In genomic region chr20:43844778-43845614, GRCh38 we compare ENCODE assay signal across 9 cellular contexts.
DNase-seq lines count a peak whose midpoint lies in the region; ATAC-seq lines count a peak whose summit lies in the region.
"Had no signal": no experiment of that assay in that cellular context is flagged by ENCODE, and none has a peak within 500 bp of the region (broad histone marks: within the 10 kb centered on the region; RNA-seq: fewer than 3 reads in every experiment).

No MANE protein-coding gene starts in this region.

- H3K27me3 Mint-ChIP-seq in activated naive CD4-positive, alpha-beta T cell treated with anti-CD3 and anti-CD28 coated beads for 36 hours (ENCODE audit: low read depth): no peaks in the 10 kb centered on the region

- ATAC-seq in GM19023 (IDR thresholded peaks at IDR 0.05; ENCODE audit: unreplicated experiment): no peak
- no peak for ATAC-seq in GM21529 (IDR thresholded peaks at IDR 0.05; ENCODE audit: unreplicated experiment)

- intact Hi-C loops in activated naive CD4-positive, alpha-beta T cell treated with anti-CD3 and anti-CD28 coated beads for 36 hours (cut with micrococcal nuclease): loop anchor here (1.0 to 2.0 kb wide), 2 partner anchors 110 to 235 kb away; no protein-coding TSS in a partner anchor

- no peak overlapping the region for H3K4me3 Mint-ChIP-seq in activated naive CD4-positive, alpha-beta T cell treated with anti-CD3 and anti-CD28 coated beads for 36 hours

- no peaks in the 10 kb centered on the region for H3K36me3 Mint-ChIP-seq in activated naive CD4-positive, alpha-beta T cell treated with anti-CD3 and anti-CD28 coated beads for 36 hours (ENCODE audit: low read depth)

- H3K36me3 ChIP-seq in thymus (ENCODE audit: control insufficient read depth, insufficient read depth): no peaks in the 10 kb centered on the region

- H3K4me1 ChIP-seq in thymus (ENCODE audit: control insufficient read depth, insufficient read depth, low read length): peaks cover 4% of the 10 kb centered on the region

- CTCF ChIA-PET in activated naive CD4-positive, alpha-beta T cell treated with anti-CD3 and anti-CD28 coated beads for 36 hours (lab: Charles Lee): interaction anchor here (2.3 kb wide), 1 partner anchor 95 kb away, joined by 15 read pairs; no protein-coding TSS in a partner anchor

- WGBS in thymus: 56% methylated on average over 6 of the region's 6 CpGs

- peak overlapping the region; percentile 51 for H3K27ac Mint-ChIP-seq in activated naive CD4-positive, alpha-beta T cell treated with anti-CD3 and anti-CD28 coated beads for 36 hours

- no peaks in the 10 kb centered on the region for H3K27me3 ChIP-seq in thymus (ENCODE audit: control insufficient read depth, insufficient read depth)

- peaks cover 22% of the 10 kb centered on the region for H3K4me1 Mint-ChIP-seq in activated naive CD4-positive, alpha-beta T cell treated with anti-CD3 and anti-CD28 coated beads for 36 hours (ENCODE audit: low read depth)

- peak overlapping the region; percentile 26 for H3K27ac ChIP-seq in thymus (ENCODE audit: low read depth)

- no peaks in the 10 kb centered on the region for H3K9me3 ChIP-seq in thymus (ENCODE audit: control insufficient read depth)

- no peak for DNase-seq in activated naive CD4-positive, alpha-beta T cell treated with anti-CD3 and anti-CD28 coated beads for 36 hours
- DNase-seq in activated naive CD4-positive, alpha-beta T cell treated with Interleukin-2 at 50 U/mL for 16 hours: no peak
- DNase-seq in T1000 (lab: John Stamatoyannopoulos, UW) (peak; percentile 88), glomerular visceral epithelial cell (ENCODE audit: extremely low spot score) (peak; percentile 67), NCI-H1930 (lab: John Stamatoyannopoulos, UW) (no peak)
- DNase-seq: NCI-H446 had no signal

- no peak overlapping the region for H3K4me3 ChIP-seq in thymus (ENCODE audit: low read length)

- H3K9me3 Mint-ChIP-seq in activated naive CD4-positive, alpha-beta T cell treated with anti-CD3 and anti-CD28 coated beads for 36 hours: no peaks in the 10 kb centered on the region

Comparison
In these comparisons a context has a peak if more than half of its experiments do, and no peak if none do; other contexts are left out.
1. DNase-seq: peak in T1000 (single experiment) and glomerular visceral epithelial cell (single experiment); none in activated naive CD4-positive, alpha-beta T cell treated with anti-CD3 and anti-CD28 coated beads for 36 hours (single experiment), activated naive CD4-positive, alpha-beta T cell treated with Interleukin-2 at 50 U/mL for 16 hours (single experiment) and NCI-H1930 (0 of 2).